In the genomic region with DNA sequence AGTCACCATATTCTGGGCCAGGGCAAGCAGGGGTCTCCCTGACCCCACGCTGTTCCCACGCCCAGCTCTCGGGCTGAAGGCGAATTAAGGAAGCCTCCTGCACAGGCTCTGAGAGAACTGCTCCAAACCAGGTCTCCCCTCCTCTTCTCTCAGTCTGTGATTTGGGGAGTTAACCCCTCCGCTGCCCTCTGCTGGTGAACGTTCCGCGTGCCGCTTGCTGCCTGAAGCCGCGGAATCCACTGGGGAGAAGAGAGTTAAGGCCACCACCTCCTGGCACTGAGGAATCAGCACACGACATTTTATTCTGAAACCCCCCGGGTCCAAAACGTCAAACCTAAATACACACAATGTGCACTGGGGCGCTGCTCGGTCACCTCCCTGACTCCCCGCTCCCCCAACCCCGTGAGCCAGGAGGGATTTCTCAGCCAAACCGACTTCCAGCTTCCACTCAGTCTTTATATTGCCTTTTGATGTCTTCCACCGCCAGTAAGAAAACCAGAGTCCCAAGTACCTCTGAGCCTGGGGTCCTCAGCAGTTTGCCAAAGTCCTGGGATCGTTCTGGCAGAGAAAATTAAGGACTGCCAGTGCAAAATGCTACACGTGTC, we compare ENCODE assay signal across 9 cellular contexts. TPM values are rescaled to one million over a fixed set of nuclear protein-coding genes. Genes with fewer than 3 reads are reported as not detected.
DNase-seq lines count a peak whose midpoint lies in the region; ATAC-seq, FAIRE-seq and TF ChIP-seq lines count a peak whose summit lies in the region.
"Had no signal": no experiment of that assay in that cellular context is flagged by ENCODE, and none has a peak within 500 bp of the region (broad histone marks: within the 10 kb centered on the region; RNA-seq: fewer than 3 reads in every experiment).

No MANE protein-coding gene starts in this region.

- 9% methylated on average over 20 of the region's 22 CpGs for WGBS in SK-N-SH (ENCODE audit: low lambda C conversion rate)
- WGBS in esophagus muscularis mucosa, result 17% methylated on average over 9 of the region's 22 CpGs
- 8 to 9% methylated on average over 22 of the region's 22 CpGs for WGBS in pancreas, 2 donors

- H2AFZ ChIP-seq in SK-N-SH (ENCODE audit: low read depth), result no peak overlapping the region

- no peak overlapping the region for H3K4me2 ChIP-seq in SK-N-SH

- H3K4me1 ChIP-seq in SK-N-SH (ENCODE audit: control insufficient read depth in 1 of 2, insufficient read depth in 2 of 2, low read depth in 1 of 2, low read length in 1 of 2) (no peaks in the 10 kb centered on the region), esophagus muscularis mucosa (peaks cover 0 to 23% (median 17%) of the 10 kb centered on the region in 4 donors), pancreas (no peaks in the 10 kb centered on the region)

- intact Hi-C loops in esophagus muscularis mucosa (cut with DNase I) (no loop called here), pancreas (cut with DNase I) (no loop called here)

- H3K27me3 ChIP-seq in SK-N-SH (ENCODE audit: insufficient read depth) (peaks cover 8% of the 10 kb centered on the region; the same call in 1 of the 2 replicates), esophagus muscularis mucosa (peaks cover 0 to 33% (median 4%) of the 10 kb centered on the region in 4 donors), pancreas (peaks cover 0 to 7% (median 0%) of the 10 kb centered on the region in 4 donors)

- no peak for DNase-seq in AG09309 (ENCODE audit: low read depth)
- peak; percentile 41 for DNase-seq in GM19240 (ENCODE audit: insufficient read length, low spot score)
- DNase-seq in SK-N-SH, result peak; percentile 71
- no peak for DNase-seq in esophagus muscularis mucosa (ENCODE audit: extremely low spot score)
- no peak for DNase-seq in pancreas
- no peak for DNase-seq in dedifferentiated amniotic fluid mesenchymal stem cell (ENCODE audit: extremely low spot score)
- no peak for DNase-seq in GF-D8 (lab: John Stamatoyannopoulos, UW)

- no peak for TF ChIP-seq POLR2A in esophagus muscularis mucosa (IDR thresholded peaks at IDR 0.05; ENCODE audit: low read depth)

- TF ChIP-seq EP300 in SK-N-SH (IDR thresholded peaks at IDR 0.05; ENCODE audit: borderline replicate concordance in 1 of 2, low read depth in 1 of 2, low read length in 1 of 2) (no peak), esophagus muscularis mucosa (IDR thresholded peaks at IDR 0.05) (no peak)

- FAIRE-seq in pancreas (lab: Jason Lieb, UNC), result no peak

- H3F3A ChIP-seq in SK-N-SH (replicated peaks; ENCODE audit: insufficient read depth), result no peaks in the 10 kb centered on the region

- ATAC-seq in pancreas (peak in 3 of 4 donors; percentile 15 to 35 (median 34)), HG02852 (IDR thresholded peaks at IDR 0.05; ENCODE audit: unreplicated experiment) (no peak)

- CTCF ChIA-PET in SK-N-SH (lab: Yijun Ruan, JAX), result interaction anchor here (0.7 to 2.9 kb wide), 6 partner anchors 9 to 267 kb away, joined by 3 to 16 read pairs (median 4); no protein-coding TSS in a partner anchor

- peak; percentile 46 for TF ChIP-seq CTCF in AG09309 (IDR thresholded peaks at IDR 0.05; ENCODE audit: control insufficient read depth, insufficient read depth, low read depth, low read length, missing control alignments)
- peak; percentile 54 for TF ChIP-seq CTCF in SK-N-SH (IDR thresholded peaks at IDR 0.05)
- peak in 2 of 3 experiments; percentile 36 to 39 for TF ChIP-seq CTCF in esophagus muscularis mucosa (IDR thresholded peaks at IDR 0.05)
- TF ChIP-seq CTCF in pancreas (IDR thresholded peaks at IDR 0.05), result no peak

- H3K27ac ChIP-seq in SK-N-SH (ENCODE audit: low read depth in 2 of 2, low read length in 1 of 2) (no peak overlapping the region), esophagus muscularis mucosa (replicated peaks in 1 of 4) (no peak overlapping the region), pancreas (no peak overlapping the region)

- H3K9me3 ChIP-seq in SK-N-SH (no peaks in the 10 kb centered on the region), esophagus muscularis mucosa (no peaks in the 10 kb centered on the region), pancreas (no peaks in the 10 kb centered on the region)

- POLR2A ChIA-PET in SK-N-SH (lab: Yijun Ruan, JAX), result no interaction called here

- no peak overlapping the region for H3K9ac ChIP-seq in SK-N-SH

- H3K4me3 ChIP-seq in AG09309 (ENCODE audit: control insufficient read depth, low read depth, low read length) (no peak overlapping the region), SK-N-SH (ENCODE audit: low read depth in 2 of 2, low read length in 1 of 2) (no peak overlapping the region; a peak in 1 of 4 replicates), esophagus muscularis mucosa (peak overlapping the region in 3 of 4 donors; percentile 17 to 29 (median 20)), pancreas (no peak overlapping the region)

- no peaks in the 10 kb centered on the region for H3K79me2 ChIP-seq in SK-N-SH (ENCODE audit: insufficient read depth)

- H4K20me1 ChIP-seq in SK-N-SH (ENCODE audit: insufficient read depth), result no peaks in the 10 kb centered on the region

- TF ChIP-seq RAD21 in SK-N-SH (IDR thresholded peaks at IDR 0.05; ENCODE audit: low read length), result peak; percentile 38

- no peaks in the 10 kb centered on the region for H3K9me2 ChIP-seq in SK-N-SH

- H3K36me3 ChIP-seq in SK-N-SH (replicated peaks in 1 of 2; ENCODE audit: control insufficient read depth in 1 of 2, insufficient read depth in 2 of 2, low read length in 1 of 2) (no peaks in the 10 kb centered on the region), esophagus muscularis mucosa (peaks cover 0 to 11% (median 3%) of the 10 kb centered on the region in 4 donors), pancreas (no peaks in the 10 kb centered on the region)

TF ChIP-seq in SK-N-SH, 30 proteins besides CTCF, POLR2A, EP300 and RAD21:
- TF ChIP-seq SMC3 (IDR thresholded peaks at IDR 0.05; ENCODE audit: low read depth, low read length), result peak; percentile 31; the same call in 1 of the 2 replicates
- TF ChIP-seq GABPA (IDR thresholded peaks at IDR 0.05; ENCODE audit: low read depth), result no peak
- no peak for TF ChIP-seq RCOR1 (IDR thresholded peaks at IDR 0.05; ENCODE audit: low read length)
- TF ChIP-seq ZBTB33 (IDR thresholded peaks at IDR 0.05; ENCODE audit: borderline replicate concordance, low read depth), result no peak

RNA-seq across cellular contexts. Expression of gene RCVRN, which starts 54.4 kb away (rescaled TPM):
- polyA plus RNA-seq in SK-N-SH (2012; rRNA removed) (not detected in 2 replicates), pancreas (under 1 TPM; 0.26 to 0.30 TPM)
- not detected in 2 replicates for polyA plus RNA-seq in SK-N-SH (2012; cell fraction: cytosol; rRNA removed)
- not detected in 2 replicates for polyA plus RNA-seq in SK-N-SH (2012; cell fraction: nucleus; rRNA removed)
- total RNA-seq in esophagus muscularis mucosa (under 1 TPM in 1 of 4 donors, not detected in 3; 0.52 TPM), pancreas (not detected)
- total RNA-seq: glomerular endothelial cell had no signal

Comparison
In these comparisons a context has a peak if more than half of its experiments do, and no peak if none do; other contexts are left out.
1. DNase-seq: peak in GM19240 (single experiment) and SK-N-SH (single experiment); none in AG09309 (single experiment), esophagus muscularis mucosa (single experiment), pancreas (0 of 6), dedifferentiated amniotic fluid mesenchymal stem cell (single experiment) and GF-D8 (single experiment).
2. H3K4me3 ChIP-seq: peak in esophagus muscularis mucosa (3 of 4); none in AG09309 (single experiment), SK-N-SH (0 of 2) and pancreas (0 of 4).
3. CTCF ChIP-seq: peak in AG09309 (single experiment), SK-N-SH (single experiment) and esophagus muscularis mucosa (2 of 3); none in pancreas (0 of 4).